In the genomic region with DNA sequence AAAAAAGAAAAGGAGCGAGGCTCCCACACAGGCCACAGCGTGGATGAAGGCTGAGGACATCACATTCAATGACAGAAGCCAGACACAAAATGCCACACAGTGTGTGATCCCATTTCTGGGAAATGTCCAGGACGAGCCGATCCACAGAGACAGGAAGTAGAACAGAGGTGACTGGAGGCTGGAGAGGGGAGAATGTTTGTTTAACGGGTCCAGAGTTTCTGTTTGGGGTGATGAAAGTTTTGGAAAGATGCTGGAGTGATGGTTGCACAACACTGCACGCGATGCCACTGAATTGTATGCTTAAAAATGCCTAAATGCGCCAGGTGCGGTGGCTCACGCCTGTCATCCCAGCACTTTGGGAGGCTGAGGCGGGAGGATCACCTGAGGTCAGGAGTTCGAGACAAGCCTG, we compare ENCODE assay signal across 1 cellular context.
TF ChIP-seq lines count a peak whose summit lies in the region.

No MANE protein-coding gene starts in this region.

TF ChIP-seq in K562, 482 proteins besides CTCF, POLR2A, EP300 and RAD21:
- no peak for TF ChIP-seq ZNF347 (CRISPR knock-in tag; IDR thresholded peaks at IDR 0.05; ENCODE audit: low read depth)
- peak; percentile 66 to 86; a peak in 2 of 4 replicates for TF ChIP-seq TRIM24 (IDR thresholded peaks at IDR 0.05)
- TF ChIP-seq HNRNPK (IDR thresholded peaks at IDR 0.05; ENCODE audit: low read depth, low read length, poor library complexity, severe bottlenecking), result no peak
- TF ChIP-seq CEBPB (tag; IDR thresholded peaks at IDR 0.05), result peak; percentile 64; the same call in 1 of the 2 replicates
- peak; percentile 57 for TF ChIP-seq CEBPG (CRISPR knock-in tag; IDR thresholded peaks at IDR 0.05)
- peak; percentile 58 to 88 for TF ChIP-seq CEBPG (tag; conservative IDR thresholded peaks at IDR 0.05 in 1 of 2, IDR thresholded peaks at IDR 0.05 in 1 of 2)
